Comparison of ENCODE assay signal across 14 cellular contexts in the genomic region with DNA sequence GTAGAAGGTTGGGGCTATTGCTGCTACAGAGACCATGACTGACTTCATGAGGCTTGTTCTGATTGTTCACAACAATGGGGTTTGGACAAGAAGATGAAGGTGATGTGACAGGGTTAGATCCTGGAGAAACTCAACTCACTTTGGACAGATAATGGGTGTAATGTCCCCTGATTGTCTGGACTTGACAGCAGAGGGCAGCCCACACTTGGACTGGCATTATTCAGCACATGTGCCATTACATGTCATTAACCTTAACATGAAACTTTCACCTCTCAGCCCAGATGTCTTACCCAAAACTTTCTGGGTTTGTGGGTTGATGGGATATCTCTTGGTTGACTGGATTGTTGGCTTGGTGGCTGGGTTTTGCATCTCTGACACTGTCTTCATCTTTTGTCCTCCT.
DNase-seq lines count a peak whose midpoint lies in the region; ATAC-seq and TF ChIP-seq lines count a peak whose summit lies in the region.
"Had no signal": no experiment of that assay in that cellular context is flagged by ENCODE, and none has a peak within 500 bp of the region (broad histone marks: within the 10 kb centered on the region; RNA-seq: fewer than 3 reads in every experiment).

No MANE protein-coding gene starts in this region.

- H3K36me3 ChIP-seq in cardiac muscle cell (no peaks in the 10 kb centered on the region), tibial artery (no peaks in the 10 kb centered on the region)
- H3K36me3 ChIP-seq: BE2C had no signal

- peaks cover 0 to 1% of the 10 kb centered on the region in 2 donors for H3K36me3 Mint-ChIP-seq in activated T-cell treated with anti-CD3 and anti-CD28 coated beads, Interleukin-2, amount 50 U/mL, for 72 hours (ENCODE audit: insufficient read depth in 2 of 2)

- peak; percentile 4 for TF ChIP-seq CTCF in cardiac muscle cell (IDR thresholded peaks at IDR 0.05; ENCODE audit: low read depth, low read length)
- TF ChIP-seq CTCF in tibial artery (IDR thresholded peaks at IDR 0.05), result peak; percentile 15 to 23

- POLR2A ChIA-PET in HEK293T (lab: Yijun Ruan, JAX), result no interaction called here

- H3K4me1 ChIP-seq in cardiac muscle cell (ENCODE audit: low read depth) (no peaks in the 10 kb centered on the region), tibial artery (no peaks in the 10 kb centered on the region)
- H3K4me1 ChIP-seq: BE2C had no signal

- peaks cover 0 to 4% of the 10 kb centered on the region in 2 donors for H3K9me3 Mint-ChIP-seq in activated T-cell treated with anti-CD3 and anti-CD28 coated beads, Interleukin-2, amount 50 U/mL, for 72 hours

- no peak overlapping the region for H3K4me3 Mint-ChIP-seq in activated T-cell treated with anti-CD3 and anti-CD28 coated beads, Interleukin-2, amount 50 U/mL, for 72 hours
- H3K4me3 Mint-ChIP-seq: naive thymus-derived CD8-positive, alpha-beta T cell had no signal

- intact Hi-C loops in cardiac septum (cut with DNase I), result no loop called here
- intact Hi-C loops in tibial artery (cut with DNase I; ENCODE audit: low total_unique reads), result no loop called here

- H3K27me3 Mint-ChIP-seq in activated T-cell treated with anti-CD3 and anti-CD28 coated beads, Interleukin-2, amount 50 U/mL, for 72 hours (ENCODE audit: low read depth), result no peaks in the 10 kb centered on the region

- no peaks in the 10 kb centered on the region for H3K9me3 ChIP-seq in cardiac muscle cell (ENCODE audit: low read depth)
- no peaks in the 10 kb centered on the region for H3K9me3 ChIP-seq in tibial artery
- H3K9me3 ChIP-seq: BE2C had no signal

- no peak overlapping the region for H3K27ac Mint-ChIP-seq in activated T-cell treated with anti-CD3 and anti-CD28 coated beads, Interleukin-2, amount 50 U/mL, for 72 hours
- H3K27ac Mint-ChIP-seq: naive thymus-derived CD8-positive, alpha-beta T cell had no signal

- CTCF ChIA-PET in HEK293T (lab: Yijun Ruan, JAX), result no interaction called here

- no peak for ATAC-seq in activated T-cell treated with anti-CD3 and anti-CD28 coated beads, Interleukin-2, amount 50 U/mL, for 72 hours (replicated peaks in 1 of 2)
- ATAC-seq: naive thymus-derived CD8-positive, alpha-beta T cell had no signal

- no peaks in the 10 kb centered on the region for H3K4me1 Mint-ChIP-seq in activated T-cell treated with anti-CD3 and anti-CD28 coated beads, Interleukin-2, amount 50 U/mL, for 72 hours (ENCODE audit: low read depth)
- H3K4me1 Mint-ChIP-seq: naive thymus-derived CD8-positive, alpha-beta T cell had no signal

- H3K27ac ChIP-seq in cardiac muscle cell (no peak overlapping the region), tibial artery (no peak overlapping the region)
- H3K27ac ChIP-seq: VCaP had no signal

- H3K27me3 ChIP-seq in cardiac muscle cell, result no peaks in the 10 kb centered on the region
- H3K27me3 ChIP-seq in tibial artery, result no peaks in the 10 kb centered on the region
- H3K27me3 ChIP-seq: BE2C had no signal

- DNase-seq in cardiac muscle cell (ENCODE audit: low read depth in 1 of 2, low spot score in 1 of 2) (no peak), cardiac septum (ENCODE audit: low spot score) (no peak), RPMI7951 (ENCODE audit: low read depth) (peak; percentile 60), fibroblast of gingiva (ENCODE audit: low read depth) (peak; percentile 10), tibial artery (no peak), HEK293T (ENCODE audit: extremely low spot score) (no peak), NCI-H1417 treated with DMSO at 0.1 percent for 48 hours (lab: John Stamatoyannopoulos, UW) (no peak)
- DNase-seq in activated T-cell treated with anti-CD3 and anti-CD28 coated beads, Interleukin-2, amount 50 U/mL, for 72 hours, result no peak
- DNase-seq: anterior cingulate cortex; BE2C; GF-D8; naive thymus-derived CD8-positive, alpha-beta T cell; SHP77 treated with DMSO at 0.1 percent for 48 hours had no signal

- H3K4me3 ChIP-seq in cardiac muscle cell, result no peak overlapping the region
- H3K4me3 ChIP-seq in tibial artery, result no peak overlapping the region

TF ChIP-seq in HEK293T, 16 proteins besides CTCF, POLR2A, EP300 and RAD21:
- no peak for TF ChIP-seq FOXA1 (IDR thresholded peaks at IDR 0.05)
- TF ChIP-seq FOXM1 (IDR thresholded peaks at IDR 0.05; ENCODE audit: borderline replicate concordance), result no peak
- no peak for TF ChIP-seq L3MBTL2 (conservative IDR thresholded peaks at IDR 0.05)
- no peak for TF ChIP-seq LEF1 (IDR thresholded peaks at IDR 0.05; ENCODE audit: borderline replicate concordance)
- TF ChIP-seq FOXK2 (IDR thresholded peaks at IDR 0.05), result no peak
- TF ChIP-seq, protein P1, sequence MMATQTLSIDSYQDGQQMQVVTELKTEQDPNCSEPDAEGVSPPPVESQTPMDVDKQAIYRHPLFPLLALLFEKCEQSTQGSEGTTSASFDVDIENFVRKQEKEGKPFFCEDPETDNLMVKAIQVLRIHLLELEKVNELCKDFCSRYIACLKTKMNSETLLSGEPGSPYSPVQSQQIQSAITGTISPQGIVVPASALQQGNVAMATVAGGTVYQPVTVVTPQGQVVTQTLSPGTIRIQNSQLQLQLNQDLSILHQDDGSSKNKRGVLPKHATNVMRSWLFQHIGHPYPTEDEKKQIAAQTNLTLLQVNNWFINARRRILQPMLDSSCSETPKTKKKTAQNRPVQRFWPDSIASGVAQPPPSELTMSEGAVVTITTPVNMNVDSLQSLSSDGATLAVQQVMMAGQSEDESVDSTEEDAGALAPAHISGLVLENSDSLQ (IDR thresholded peaks at IDR 0.05), result no peak
- TF ChIP-seq ZNF384 (IDR thresholded peaks at IDR 0.05), result no peak
- TF ChIP-seq ARNT (IDR thresholded peaks at IDR 0.05), result no peak
- no peak for TF ChIP-seq TARDBP (IDR thresholded peaks at IDR 0.05)
- no peak for TF ChIP-seq SP1 (IDR thresholded peaks at IDR 0.05)
- TF ChIP-seq CTBP1 (IDR thresholded peaks at IDR 0.05; ENCODE audit: borderline replicate concordance), result no peak
- no peak for TF ChIP-seq HDGF (IDR thresholded peaks at IDR 0.05; ENCODE audit: borderline replicate concordance)
- TF ChIP-seq BHLHE40 (IDR thresholded peaks at IDR 0.05; ENCODE audit: borderline replicate concordance), result no peak
- no peak for TF ChIP-seq NFRKB (IDR thresholded peaks at IDR 0.05)
- no peak for TF ChIP-seq ELF4 (IDR thresholded peaks at IDR 0.05)
- TF ChIP-seq SUZ12 (IDR thresholded peaks at IDR 0.05), result no peak

Comparison
In these comparisons a context has a peak if more than half of its experiments do, and no peak if none do; other contexts are left out.
1. DNase-seq: peak in RPMI7951 (single experiment) and fibroblast of gingiva (single experiment); none in cardiac muscle cell (0 of 2), cardiac septum (single experiment), tibial artery (0 of 2), activated T-cell treated with anti-CD3 and anti-CD28 coated beads, Interleukin-2, amount 50 U/mL, for 72 hours (0 of 2), HEK293T (single experiment) and NCI-H1417 treated with DMSO at 0.1 percent for 48 hours (single experiment).